Comparison of ENCODE assay signal across 8 cellular contexts in genomic region chr10:788796-789748, GRCh38.
DNase-seq lines count a peak whose midpoint lies in the region; ATAC-seq, FAIRE-seq and TF ChIP-seq lines count a peak whose summit lies in the region.

No MANE protein-coding gene starts in this region.

- H3K9ac ChIP-seq in GM12878 (ENCODE audit: control insufficient read depth, insufficient read depth, low read length) = no peak overlapping the region
- no peak overlapping the region for H3K9ac ChIP-seq in iPS-18a (ENCODE audit: low read length)

- H3K4me2 ChIP-seq in GM12878 (ENCODE audit: control insufficient read depth, insufficient read depth) = no peak overlapping the region

- peak in 1 of 3 experiments; percentile 25; a peak in 1 of 6 replicates for TF ChIP-seq CTCF in GM12878 (IDR thresholded peaks at IDR 0.05 in 2 of 3, conservative IDR thresholded peaks at IDR 0.05 in 1 of 3; ENCODE audit: control insufficient read depth in 2 of 3, extremely low read depth in 1 of 3, insufficient read depth in 1 of 3, low read depth in 3 of 3, low read length in 3 of 3)
- TF ChIP-seq CTCF in retinal pigment epithelial cell (conservative IDR thresholded peaks at IDR 0.05; ENCODE audit: low read depth, low read length) = peak; percentile 87

- TF ChIP-seq EP300 in GM12878 (IDR thresholded peaks at IDR 0.05; ENCODE audit: borderline replicate concordance in 1 of 2, control insufficient read depth in 1 of 2, low read depth in 2 of 2, low read length in 2 of 2) = no peak

- no peaks in the 10 kb centered on the region for H4K20me1 ChIP-seq in GM12878 (ENCODE audit: control insufficient read depth, insufficient read depth)

- no peak overlapping the region for H2AFZ ChIP-seq in GM12878 (ENCODE audit: control insufficient read depth, low read depth, low read length)

- H3K27ac ChIP-seq in GM12878 (ENCODE audit: control insufficient read depth, insufficient read depth) = no peak overlapping the region
- no peak overlapping the region for H3K27ac ChIP-seq in iPS-18a (ENCODE audit: low read length)

- TF ChIP-seq RAD21 in GM12878 (IDR thresholded peaks at IDR 0.05; ENCODE audit: insufficient read depth, low read depth, low read length) = no peak

- SMC1A ChIA-PET in GM12878 (lab: Charles Lee; ENCODE audit: uncharacterized antibody, unreplicated experiment) = no interaction called here

- DNase-seq in GM04504 (ENCODE audit: low read depth) (peak; percentile 58), NCI-H2227 treated with DMSO at 0.1 percent for 48 hours (lab: John Stamatoyannopoulos, UW) (peak; percentile 5), GM12878 (ENCODE audit: low read depth, low spot score) (no peak), retinal pigment epithelial cell (ENCODE audit: low read depth) (no peak), NCI-H226 (no peak), NCI-H1417 (lab: John Stamatoyannopoulos, UW) (no peak)
- no peak for DNase-seq in activated CD4-positive, CD25-positive, alpha-beta regulatory T cell (lab: John Stamatoyannopoulos, UW)

- no peaks in the 10 kb centered on the region for H3K9me3 ChIP-seq in GM12878 (replicated peaks; ENCODE audit: control insufficient read depth, insufficient read depth, low read length)
- no peaks in the 10 kb centered on the region for H3K9me3 ChIP-seq in iPS-18a (ENCODE audit: control insufficient read depth, low read depth, low read length)

- no TSS peak for BruUV-seq in GM12878 (replicated peaks; lab: Mats Ljungman, UMichigan)

- POLR2A ChIA-PET in GM12878 (lab: Charles Lee) = no interaction called here

- TF ChIP-seq POLR2A in GM12878 (IDR thresholded peaks at IDR 0.05; ENCODE audit: low read depth, low read length) = no peak

- intact Hi-C loops in GM12878 (cut with micrococcal nuclease; ENCODE audit: unreplicated experiment) = no loop called here

- peak; percentile 50 for ATAC-seq in GM12878

- RAD21 ChIA-PET in GM12878 (lab: Charles Lee; ENCODE audit: unreplicated experiment) = no interaction called here

- in situ Hi-C loops in GM12878 (cut with MboI) = no loop called here

- WGBS in GM12878 (ENCODE audit: insufficient coverage, insufficient replicate concordance, low lambda C conversion rate, missing lambda C conversion rate) = 58% methylated on average over 50 of the region's 50 CpGs

- H3K4me3 ChIP-seq in GM12878 = no peak overlapping the region
- H3K4me3 ChIP-seq in iPS-18a (ENCODE audit: low read length) = peak overlapping the region; percentile 71
- H3K4me3 ChIP-seq in retinal pigment epithelial cell (ENCODE audit: low read length) = peak overlapping the region; percentile 49

- H3K79me2 ChIP-seq in GM12878 (ENCODE audit: control insufficient read depth, insufficient read depth, low read length) = no peaks in the 10 kb centered on the region

- H3K27me3 ChIP-seq in GM12878 (replicated peaks in 1 of 2; ENCODE audit: control insufficient read depth in 2 of 2, insufficient read depth in 2 of 2, low read length in 1 of 2) (no peaks in the 10 kb centered on the region; a peak in 2 of 4 replicates), iPS-18a (ENCODE audit: control insufficient read depth, insufficient read depth, low read length) (peaks cover 25% of the 10 kb centered on the region)

- CTCF ChIA-PET in GM12878 (lab: Yijun Ruan, JAX) = no interaction called here

- H3K36me3 ChIP-seq in GM12878 (ENCODE audit: control insufficient read depth in 2 of 2, insufficient read depth in 2 of 2, low read length in 1 of 2) = no peaks in the 10 kb centered on the region
- H3K36me3 ChIP-seq in iPS-18a (ENCODE audit: control insufficient read depth, low read depth, low read length) = no peaks in the 10 kb centered on the region

- H3K4me1 ChIP-seq in GM12878 (ENCODE audit: control insufficient read depth, insufficient read depth, low read length) = no peaks in the 10 kb centered on the region
- no peaks in the 10 kb centered on the region for H3K4me1 ChIP-seq in iPS-18a (ENCODE audit: control insufficient read depth, low read depth, low read length)

- no peak for FAIRE-seq in GM12878 (lab: Jason Lieb, UNC)

TF ChIP-seq in GM12878, 131 proteins besides CTCF, POLR2A, EP300 and RAD21 (continues in another document):
- TF ChIP-seq YY1 (IDR thresholded peaks at IDR 0.05; ENCODE audit: low read depth, low read length) (no peak), ZZZ3 (IDR thresholded peaks at IDR 0.05; ENCODE audit: control insufficient read depth, insufficient read length, low read depth) (no peak), PRDM15 (CRISPR knock-in tag; IDR thresholded peaks at IDR 0.05) (no peak), SIN3A (IDR thresholded peaks at IDR 0.05; ENCODE audit: low read depth, low read length) (no peak), RBBP5 (conservative IDR thresholded peaks at IDR 0.05) (no peak), ZBTB40 (IDR thresholded peaks at IDR 0.05; ENCODE audit: borderline replicate concordance) (no peak), EZH2 (IDR thresholded peaks at IDR 0.05; ENCODE audit: borderline replicate concordance, control insufficient read depth, low read depth, low read length) (no peak)

Comparison
In these comparisons a context has a peak if more than half of its experiments do, and no peak if none do; other contexts are left out.
1. DNase-seq: peak in GM04504 (single experiment) and NCI-H2227 treated with DMSO at 0.1 percent for 48 hours (single experiment); none in GM12878 (single experiment), retinal pigment epithelial cell (single experiment), activated CD4-positive, CD25-positive, alpha-beta regulatory T cell (0 of 4), NCI-H226 (single experiment) and NCI-H1417 (0 of 3).